1 cellular context compared by ENCODE assay signal in genomic region chr1:107862064-107862463, GRCh38.
TF ChIP-seq lines count a peak whose summit lies in the region.

No MANE protein-coding gene starts in this region.

TF ChIP-seq in SK-N-SH treated with all-trans-retinoic acid at 6 μM for 48 hours, 23 proteins besides CTCF, POLR2A, EP300 and RAD21 (continued from another document):
- TF ChIP-seq CREB5 (CRISPR knock-in tag; IDR thresholded peaks at IDR 0.05; ENCODE audit: low read depth): no peak
- TF ChIP-seq ZNF565 (CRISPR knock-in tag; conservative IDR thresholded peaks at IDR 0.05; ENCODE audit: low read depth): no peak
TF ChIP-seq in SK-N-SH treated with all-trans-retinoic acid at 6 μM for 48 hours: peak in this region for 0.
